8 cellular contexts compared by ENCODE assay signal in the genomic region with DNA sequence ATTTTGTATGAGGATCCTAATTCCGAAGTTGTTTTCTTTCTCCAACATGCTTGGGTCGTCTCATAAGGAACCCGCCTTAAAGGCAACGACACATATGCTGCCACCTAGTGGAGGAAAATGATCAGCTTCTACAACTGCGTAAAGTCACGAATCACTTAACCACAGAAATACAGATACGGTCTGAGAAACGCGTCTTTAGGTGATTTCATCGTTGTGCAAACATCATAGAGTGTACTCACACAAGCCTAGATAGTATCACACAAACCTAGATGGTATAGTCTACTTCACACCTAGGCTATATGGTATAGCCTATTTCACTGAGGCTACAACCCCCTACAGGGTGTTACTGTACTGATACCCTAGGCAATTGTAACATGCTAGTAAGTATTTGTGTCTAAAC. TPM values are rescaled to one million over a fixed set of nuclear protein-coding genes. Genes with fewer than 3 reads are reported as not detected.
DNase-seq lines count a peak whose midpoint lies in the region; ATAC-seq, FAIRE-seq and TF ChIP-seq lines count a peak whose summit lies in the region.

No MANE protein-coding gene starts in this region.

- H3F3A ChIP-seq in DOHH2 (ENCODE audit: control insufficient read depth, insufficient read depth): no peaks in the 10 kb centered on the region; the same call in 1 of the 2 replicates

- peak; percentile 93 for TF ChIP-seq CTCF in DOHH2 (IDR thresholded peaks at IDR 0.05; ENCODE audit: low read depth, low read length, poor library complexity, severe bottlenecking)

- H3K4me3 ChIP-seq in DOHH2 (ENCODE audit: low read length) (no peak overlapping the region), H7 (ENCODE audit: insufficient read depth, low read depth, low read length) (no peak overlapping the region)

- FAIRE-seq in islet of Langerhans (lab: Jason Lieb, UNC): peak; percentile 75

- no peaks in the 10 kb centered on the region for H3K36me3 ChIP-seq in DOHH2 (ENCODE audit: control insufficient read depth, low read length)
- no peaks in the 10 kb centered on the region for H3K36me3 ChIP-seq in H7 (replicated peaks; ENCODE audit: control insufficient read depth, insufficient read depth, low read length)

- H3K4me2 ChIP-seq in DOHH2 (ENCODE audit: low read length): no peak overlapping the region

- no peak overlapping the region for H3K27ac ChIP-seq in DOHH2 (ENCODE audit: low read depth, low read length)

- H3K9me2 ChIP-seq in DOHH2 (replicated peaks; ENCODE audit: control insufficient read depth, low read length): no peaks in the 10 kb centered on the region

- H3K27me3 ChIP-seq in DOHH2 (ENCODE audit: control insufficient read depth, low read length) (peaks cover 27% of the 10 kb centered on the region), H7 (ENCODE audit: control insufficient read depth, insufficient read depth, low read length) (no peaks in the 10 kb centered on the region; the same call in 1 of the 2 replicates)

- peak; percentile 83 for DNase-seq in H7
- DNase-seq in NCI-H1417 treated with DMSO at 0.1 percent for 48 hours (lab: John Stamatoyannopoulos, UW): peak; percentile 23
- peak; percentile 87 for DNase-seq in SW480 (ENCODE audit: low spot score)
- peak; percentile 53 for DNase-seq in brain pericyte (ENCODE audit: low read depth, low spot score)
- peak; percentile 58 for DNase-seq in stimulated activated CD4-positive, alpha-beta T cell treated with anti-CD3 and anti-CD28 coated beads, Interleukin-2, amount 100 ng/mL, for 4 hours (ENCODE audit: low read depth)

- ATAC-seq in GM18858 (IDR thresholded peaks at IDR 0.05; ENCODE audit: unreplicated experiment): no peak

- no peaks in the 10 kb centered on the region for H4K20me1 ChIP-seq in DOHH2 (ENCODE audit: control insufficient read depth, insufficient read depth, low read depth, low read length)

- peaks cover 14% of the 10 kb centered on the region for H3K4me1 ChIP-seq in DOHH2 (ENCODE audit: control insufficient read depth, low read length)

- H3K9me3 ChIP-seq in DOHH2 (ENCODE audit: control insufficient read depth, insufficient read depth, low read length): no peaks in the 10 kb centered on the region

- H3K79me2 ChIP-seq in DOHH2 (ENCODE audit: control insufficient read depth, low read length): no peaks in the 10 kb centered on the region

RNA-seq across cellular contexts. Expression of a gene that starts 13.1 kb away (rescaled TPM):
- total RNA-seq in H7 (2014; rRNA removed; shearing (Covaris generic)): not detected in 2 replicates

RNA-seq across cellular contexts. Expression of a gene that starts 39.3 kb away (rescaled TPM):
- total RNA-seq in H7 (2014; rRNA removed; shearing (Covaris generic)): not detected in 2 replicates

RNA-seq across cellular contexts. Expression of a gene that starts 46.5 kb away (rescaled TPM):
- total RNA-seq in H7 (2014; rRNA removed; shearing (Covaris generic)): 0.33 and 1.1 TPM in 2 replicates

Comparison
In these comparisons a context has a peak if more than half of its experiments do, and no peak if none do; other contexts are left out.
1. DNase-seq: peak in every context shown above with its lines; median percentile 87 in SW480; 83 in H7; 58 in stimulated activated CD4-positive, alpha-beta T cell treated with anti-CD3 and anti-CD28 coated beads, Interleukin-2, amount 100 ng/mL, for 4 hours; 53 in brain pericyte; 23 in NCI-H1417 treated with DMSO at 0.1 percent for 48 hours.